In the genomic region with DNA sequence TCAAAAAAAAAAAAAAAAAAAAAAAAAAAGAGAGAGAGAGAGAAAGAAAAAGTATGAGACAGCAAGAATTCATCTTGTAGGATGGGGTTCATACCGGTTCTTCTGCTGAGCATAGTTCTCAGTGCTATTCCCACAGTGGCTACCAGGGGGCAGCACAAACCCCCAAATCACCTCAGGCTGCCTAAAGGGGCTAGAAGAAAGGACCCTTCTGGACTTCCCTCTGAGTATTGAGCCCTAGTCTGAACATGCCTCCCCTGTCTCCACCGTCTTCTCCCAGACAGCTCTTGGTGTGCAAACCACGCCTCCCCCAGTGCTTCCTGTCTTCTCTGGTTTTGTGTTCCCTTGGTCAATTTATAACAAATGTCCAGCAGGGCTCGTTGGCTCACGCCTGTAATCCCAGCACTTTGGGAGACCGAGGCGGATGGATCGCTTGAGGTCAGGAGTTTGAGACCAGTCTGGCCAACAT, we compare ENCODE assay signal across 8 cellular contexts. TPM values are rescaled to one million over a fixed set of nuclear protein-coding genes. Genes with fewer than 3 reads are reported as not detected.
DNase-seq lines count a peak whose midpoint lies in the region; ATAC-seq and TF ChIP-seq lines count a peak whose summit lies in the region.

No MANE protein-coding gene starts in this region.

- in situ Hi-C loops in G401 (cut with HindIII; ENCODE audit: low sequenced_read_pairs), result loop anchor here (25.0 kb wide), 1 partner anchor 142 kb away; a partner anchor contains a TSS
- in situ Hi-C loops in IMR-90 (cut with MboI; ENCODE audit: low sequenced_read_pairs), result loop anchor here (5.0 kb wide), 1 partner anchor 142 kb away; a partner anchor contains a TSS

- peak overlapping the region; percentile 95; the same call in 1 of the 2 replicates for H2BK120ac ChIP-seq in IMR-90 (ENCODE audit: low read depth, low read length)

- H3K9ac ChIP-seq in IMR-90 (ENCODE audit: low read depth, low read length), result no peak overlapping the region
- H3K9ac ChIP-seq in PC-3 (ENCODE audit: low read length), result peak overlapping the region; percentile 28; the same call in 1 of the 2 replicates
- H3K9ac ChIP-seq in fibroblast of lung (ENCODE audit: insufficient read depth, low read length), result no peak overlapping the region
- no peak overlapping the region for H3K9ac ChIP-seq in neural progenitor cell

- peak overlapping the region; percentile 80 for H2AFZ ChIP-seq in IMR-90 (replicated peaks; ENCODE audit: low read length, poor library complexity)
- peak overlapping the region; percentile 72 for H2AFZ ChIP-seq in PC-3 (ENCODE audit: low read length)
- no peak overlapping the region for H2AFZ ChIP-seq in fibroblast of lung (ENCODE audit: low read length)
- peak overlapping the region; percentile 32 for H2AFZ ChIP-seq in neural progenitor cell (replicated peaks)

- H3K9me3 Mint-ChIP-seq in activated T-cell treated with anti-CD3 and anti-CD28 coated beads, Interleukin-2, amount 50 U/mL, for 24 hours, result no peaks in the 10 kb centered on the region
- no peaks in the 10 kb centered on the region for H3K9me3 Mint-ChIP-seq in neural progenitor cell

- H3K27ac Mint-ChIP-seq in activated T-cell treated with anti-CD3 and anti-CD28 coated beads, Interleukin-2, amount 50 U/mL, for 24 hours, result no peak overlapping the region
- H3K27ac Mint-ChIP-seq in neural progenitor cell, result peak overlapping the region; percentile 10

- no peak overlapping the region for H3K56ac ChIP-seq in IMR-90 (ENCODE audit: extremely low read depth, insufficient read depth, low read length)

- no peak overlapping the region for H2BK5ac ChIP-seq in IMR-90 (ENCODE audit: low read depth, low read length, poor library complexity, severe bottlenecking)

- H3K9me3 ChIP-seq in IMR-90 (ENCODE audit: control insufficient read depth, insufficient read depth, low read length) (no peaks in the 10 kb centered on the region), PC-3 (ENCODE audit: low read length) (no peaks in the 10 kb centered on the region), fibroblast of lung (ENCODE audit: control insufficient read depth, insufficient read depth, low read depth, low read length) (no peaks in the 10 kb centered on the region), neural progenitor cell (ENCODE audit: low read depth) (no peaks in the 10 kb centered on the region)

- H3K36me3 ChIP-seq in IMR-90 (ENCODE audit: control insufficient read depth, insufficient read depth, low read length) (no peaks in the 10 kb centered on the region), PC-3 (ENCODE audit: low read depth, low read length) (no peaks in the 10 kb centered on the region), fibroblast of lung (ENCODE audit: control insufficient read depth, insufficient read depth, low read length) (no peaks in the 10 kb centered on the region), neural progenitor cell (no peaks in the 10 kb centered on the region)

- H3K9me1 ChIP-seq in IMR-90 (ENCODE audit: insufficient read depth, low read length), result peaks cover 17% of the 10 kb centered on the region

- H3K79me2 ChIP-seq in PC-3 (ENCODE audit: low read length), result no peaks in the 10 kb centered on the region
- H3K79me2 ChIP-seq in fibroblast of lung (ENCODE audit: control insufficient read depth, insufficient read depth, low read length), result no peaks in the 10 kb centered on the region
- no peaks in the 10 kb centered on the region for H3K79me2 ChIP-seq in neural progenitor cell (ENCODE audit: low read depth)

- 63% methylated on average over 2 of the region's 8 CpGs; no CpG with 5 or more reads in 1 of the 2 experiments for WGBS in IMR-90 (ENCODE audit: extremely low coverage in 2 of 2, insufficient read length in 1 of 2), 2 experiments

- H4K8ac ChIP-seq in IMR-90 (ENCODE audit: low read depth in 2 of 2, low read length in 2 of 2), result peak overlapping the region in 1 of 2 experiments; percentile 86; a peak in 1 of 4 replicates

- POLR2A ChIA-PET in IMR-90 (lab: Charles Lee; ENCODE audit: unreplicated experiment), result no interaction called here
- POLR2A ChIA-PET in PC-3 (lab: Charles Lee; ENCODE audit: unreplicated experiment), result interaction anchor here (0.6 to 0.7 kb wide), 2 partner anchors 13 to 196 kb away, joined by 8 to 9 read pairs; no protein-coding TSS in a partner anchor

- H3K4me3 ChIP-seq in IMR-90 (ENCODE audit: insufficient read depth, low read depth, low read length) (no peak overlapping the region), PC-3 (ENCODE audit: low read length) (peak overlapping the region; percentile 62; the same call in 1 of the 2 replicates), fibroblast of lung (replicated peaks in 1 of 4; ENCODE audit: control extremely low read depth in 1 of 4, insufficient read depth in 1 of 4, low read depth in 3 of 4, low read length in 4 of 4) (no peak overlapping the region), neural progenitor cell (no peak overlapping the region)

- peak overlapping the region; percentile 4 for H2AK9ac ChIP-seq in IMR-90 (replicated peaks; ENCODE audit: low read depth, low read length, poor library complexity)

- TF ChIP-seq RAD21 in IMR-90 (IDR thresholded peaks at IDR 0.05; ENCODE audit: low read length), result peak; percentile 83

- H4K20me1 ChIP-seq in IMR-90 (ENCODE audit: insufficient read depth, low read length) (no peaks in the 10 kb centered on the region), PC-3 (ENCODE audit: low read length) (no peaks in the 10 kb centered on the region), fibroblast of lung (ENCODE audit: control insufficient read depth, extremely low read depth, insufficient read depth, low read length) (no peaks in the 10 kb centered on the region), neural progenitor cell (ENCODE audit: low read depth) (no peaks in the 10 kb centered on the region)

- no peak overlapping the region for H3K4me3 Mint-ChIP-seq in activated T-cell treated with anti-CD3 and anti-CD28 coated beads, Interleukin-2, amount 50 U/mL, for 24 hours
- H3K4me3 Mint-ChIP-seq in neural progenitor cell, result no peak overlapping the region

- H3K4ac ChIP-seq in IMR-90 (ENCODE audit: low read depth, low read length), result peak overlapping the region; percentile 70

- H3K27me3 ChIP-seq in IMR-90 (ENCODE audit: control insufficient read depth, insufficient read depth, low read length), result no peaks in the 10 kb centered on the region; the same call in 1 of the 2 replicates
- H3K27me3 ChIP-seq in PC-3 (ENCODE audit: low read length), result no peaks in the 10 kb centered on the region
- no peaks in the 10 kb centered on the region for H3K27me3 ChIP-seq in fibroblast of lung (ENCODE audit: control insufficient read depth, insufficient read depth, low read length)
- H3K27me3 ChIP-seq in neural progenitor cell, result peaks cover 43% of the 10 kb centered on the region

- H3F3A ChIP-seq in PC-3 (ENCODE audit: low read length, unreplicated experiment), result no peaks in the 10 kb centered on the region
- peaks cover 24% of the 10 kb centered on the region for H3F3A ChIP-seq in neural progenitor cell (ENCODE audit: low read depth)

- H3K23ac ChIP-seq in IMR-90 (ENCODE audit: low read depth, low read length), result no peak overlapping the region

- H3K4me2 ChIP-seq in IMR-90 (ENCODE audit: low read depth, low read length), result no peak overlapping the region
- H3K4me2 ChIP-seq in PC-3 (ENCODE audit: low read length), result peak overlapping the region; percentile 55
- peak overlapping the region; percentile 15 for H3K4me2 ChIP-seq in fibroblast of lung (ENCODE audit: extremely low read depth, insufficient read depth, low read length)
- H3K4me2 ChIP-seq in neural progenitor cell, result no peak overlapping the region

- BruUV-seq in IMR-90 (replicated peaks; lab: Mats Ljungman, UMichigan) (no TSS peak), PC-3 (replicated peaks; lab: Mats Ljungman, UMichigan) (no TSS peak)

- H3K4me1 Mint-ChIP-seq in activated T-cell treated with anti-CD3 and anti-CD28 coated beads, Interleukin-2, amount 50 U/mL, for 24 hours (ENCODE audit: low read depth), result peaks cover 25% of the 10 kb centered on the region
- peaks cover 23% of the 10 kb centered on the region for H3K4me1 Mint-ChIP-seq in neural progenitor cell

- no peak overlapping the region; the same call in 1 of the 2 replicates for H4K5ac ChIP-seq in IMR-90 (ENCODE audit: low read depth, low read length)

- H2BK20ac ChIP-seq in IMR-90 (ENCODE audit: low read depth, low read length), result peak overlapping the region; percentile 83; the same call in 1 of the 2 replicates

- H3K18ac ChIP-seq in IMR-90 (ENCODE audit: low read depth, low read length), result no peak overlapping the region

- H2BK15ac ChIP-seq in IMR-90 (ENCODE audit: low read depth, low read length), result peak overlapping the region; percentile 56; the same call in 2 of the 3 replicates

- no peaks in the 10 kb centered on the region for H3K9me2 ChIP-seq in PC-3 (replicated peaks; ENCODE audit: low read length)

- CTCF ChIA-PET in IMR-90 (lab: Yijun Ruan, JAX) (interaction anchor here (0.6 to 1.0 kb wide), 4 partner anchors 8 to 140 kb away, joined by 3 to 5 read pairs (median 4); a partner anchor contains a TSS), PC-3 (lab: Charles Lee) (interaction anchor here (0.6 to 1.0 kb wide), 6 partner anchors 10 to 388 kb away, joined by 4 to 12 read pairs (median 10); a partner anchor contains a TSS)

- no peak overlapping the region for H3K27ac ChIP-seq in IMR-90 (ENCODE audit: insufficient read depth, low read length)
- H3K27ac ChIP-seq in PC-3 (ENCODE audit: low read length), result no peak overlapping the region
- H3K27ac ChIP-seq in fibroblast of lung (ENCODE audit: insufficient read depth, low read length), result peak overlapping the region; percentile 6
- H3K27ac ChIP-seq in neural progenitor cell, result no peak overlapping the region

- intact Hi-C loops in IMR-90 (cut with micrococcal nuclease) (loop anchor here (1.0 kb wide), 3 partner anchors 104 to 148 kb away; no protein-coding TSS in a partner anchor), PC-3 (cut with micrococcal nuclease) (loop anchor here (1.0 kb wide), 1 partner anchor 141 kb away; no protein-coding TSS in a partner anchor)

- H2AK5ac ChIP-seq in IMR-90 (ENCODE audit: low read depth, low read length), result peak overlapping the region; percentile 98

- no peak overlapping the region; the same call in 1 of the 2 replicates for H3K14ac ChIP-seq in IMR-90 (replicated peaks; ENCODE audit: low read depth, low read length)

- DNase-seq in G401 (ENCODE audit: low spot score) (peak; percentile 80), IMR-90 (peak; percentile 74), PC-3 (peak; percentile 75), fibroblast of lung (ENCODE audit: low read depth in 2 of 2) (peak; percentile 61 to 73), neural progenitor cell (ENCODE audit: low spot score) (peak; percentile 78), ureter (ENCODE audit: low spot score) (peak; percentile 74)
- peak; percentile 80 for DNase-seq in activated T-cell treated with anti-CD3 and anti-CD28 coated beads, Interleukin-2, amount 50 U/mL, for 24 hours

- peaks cover 21% of the 10 kb centered on the region for H3K27me3 Mint-ChIP-seq in activated T-cell treated with anti-CD3 and anti-CD28 coated beads, Interleukin-2, amount 50 U/mL, for 24 hours
- H3K27me3 Mint-ChIP-seq in neural progenitor cell (ENCODE audit: insufficient read depth, low read depth), result peaks cover 16% of the 10 kb centered on the region

- H3K79me1 ChIP-seq in IMR-90 (ENCODE audit: low read depth in 1 of 2, low read length in 2 of 2), result peaks cover 0 to 12% of the 10 kb centered on the region in 2 experiments; a peak in 2 of 4 replicates

- TF ChIP-seq POLR2A in IMR-90 (IDR thresholded peaks at IDR 0.05; ENCODE audit: low read depth, low read length), result no peak

- H3K36me3 Mint-ChIP-seq in activated T-cell treated with anti-CD3 and anti-CD28 coated beads, Interleukin-2, amount 50 U/mL, for 24 hours (ENCODE audit: low read depth), result no peaks in the 10 kb centered on the region
- no peaks in the 10 kb centered on the region for H3K36me3 Mint-ChIP-seq in neural progenitor cell

- H3K4me1 ChIP-seq in IMR-90 (ENCODE audit: control insufficient read depth, insufficient read depth, low read length) (peaks cover 20% of the 10 kb centered on the region), PC-3 (ENCODE audit: insufficient read depth, low read length) (peaks cover 16% of the 10 kb centered on the region), fibroblast of lung (ENCODE audit: control insufficient read depth, extremely low read depth, insufficient read depth, low read length) (peaks cover 15% of the 10 kb centered on the region), neural progenitor cell (peaks cover 12% of the 10 kb centered on the region)

- dilution Hi-C loops in IMR-90 (cut with HindIII; ENCODE audit: low sequenced_read_pairs, unreplicated experiment), result no loop called here

- peak overlapping the region; percentile 50; the same call in 1 of the 2 replicates for H4K91ac ChIP-seq in IMR-90 (ENCODE audit: insufficient read depth, low read depth, low read length)

- TF ChIP-seq CTCF in IMR-90 (conservative IDR thresholded peaks at IDR 0.05; ENCODE audit: low read depth, low read length), result peak; percentile 81
- TF ChIP-seq CTCF in PC-3 (conservative IDR thresholded peaks at IDR 0.05; ENCODE audit: low read depth, low read length), result peak; percentile 79
- peak; percentile 80 to 94 for TF ChIP-seq CTCF in fibroblast of lung (conservative IDR thresholded peaks at IDR 0.05 in 1 of 2, IDR thresholded peaks at IDR 0.05 in 1 of 2; ENCODE audit: low read depth in 1 of 2, low read length in 2 of 2)
- peak; percentile 74 for TF ChIP-seq CTCF in neural progenitor cell (IDR thresholded peaks at IDR 0.05)

- ATAC-seq in IMR-90 (ENCODE audit: low read depth) (peak; percentile 48), PC-3 (peak; percentile 52), GM21786 (IDR thresholded peaks at IDR 0.05; ENCODE audit: unreplicated experiment) (no peak)

RNA-seq across cellular contexts. Expression of a gene that starts 31.3 kb away (rescaled TPM):
- 52.2 and 64.7 TPM in 2 replicates for total RNA-seq in G401 (2014; rRNA removed; shearing (Covaris generic))
- 25.8 and 45.2 TPM in 2 replicates for total RNA-seq in IMR-90 (2012; rRNA removed)
- 36.3 and 37.3 TPM in 2 replicates for polyA plus RNA-seq in IMR-90 (2012; rRNA removed)
- polyA plus RNA-seq in IMR-90 (2012; cell fraction: cytosol; rRNA removed), result 26.8 and 48.8 TPM in 2 replicates
- polyA plus RNA-seq in IMR-90 (2012; cell fraction: nucleus; rRNA removed; ENCODE audit: low replicate concordance), result 36.2 and 50.9 TPM in 2 replicates
- total RNA-seq in PC-3 (2014; rRNA removed), result 69.8 and 93.5 TPM in 2 replicates
- total RNA-seq in fibroblast of lung, result 24.1 and 34.7 TPM in 2 replicates
- 22.5 and 23.7 TPM in 2 replicates for polyA plus RNA-seq in fibroblast of lung
- 27.6 and 33.5 TPM in 2 replicates for polyA plus RNA-seq in fibroblast of lung (2012)
- 44.7 and 50.9 TPM in 2 replicates for polyA minus RNA-seq in fibroblast of lung (ENCODE audit: low replicate concordance)
- total RNA-seq in neural progenitor cell (ENCODE audit: low replicate concordance), result 42.9 and 49.4 TPM in 2 replicates
- total RNA-seq in ureter, result 24.5 TPM

RNA-seq across cellular contexts. Expression of a gene that starts 59.8 kb away (rescaled TPM):
- 59.0 and 67.6 TPM in 2 replicates for total RNA-seq in G401 (2014; rRNA removed; shearing (Covaris generic))
- total RNA-seq in IMR-90 (2012; rRNA removed) (40.9 and 66.9 TPM in 2 replicates), PC-3 (2014; rRNA removed) (14.6 and 14.9 TPM in 2 replicates), fibroblast of lung (20.5 and 27.7 TPM in 2 replicates), neural progenitor cell (ENCODE audit: low replicate concordance) (232 and 288 TPM in 2 replicates), ureter (70.2 TPM)
- polyA plus RNA-seq in IMR-90 (2012; rRNA removed) (15.3 and 18.0 TPM in 2 replicates), fibroblast of lung (64.0 and 71.1 TPM in 2 replicates)
- 3.8 and 5.5 TPM in 2 replicates for polyA plus RNA-seq in IMR-90 (2012; cell fraction: cytosol; rRNA removed)
- polyA plus RNA-seq in IMR-90 (2012; cell fraction: nucleus; rRNA removed; ENCODE audit: low replicate concordance), result 2.4 and 10.2 TPM in 2 replicates
- polyA plus RNA-seq in fibroblast of lung (2012), result 31.4 and 34.1 TPM in 2 replicates
- polyA minus RNA-seq in fibroblast of lung (ENCODE audit: low replicate concordance), result 50.3 and 60.6 TPM in 2 replicates

Comparison
In these comparisons a context has a peak if more than half of its experiments do, and no peak if none do; other contexts are left out.
1. H3K4me2 ChIP-seq: peak in PC-3 (single experiment) and fibroblast of lung (single experiment); none in IMR-90 (single experiment) and neural progenitor cell (single experiment).
2. Peak in every context shown above with its lines, with median percentiles within 50 percentile points of each other: DNase-seq and CTCF ChIP-seq.